Comparison of ENCODE assay signal across 1 cellular context in the genomic region with DNA sequence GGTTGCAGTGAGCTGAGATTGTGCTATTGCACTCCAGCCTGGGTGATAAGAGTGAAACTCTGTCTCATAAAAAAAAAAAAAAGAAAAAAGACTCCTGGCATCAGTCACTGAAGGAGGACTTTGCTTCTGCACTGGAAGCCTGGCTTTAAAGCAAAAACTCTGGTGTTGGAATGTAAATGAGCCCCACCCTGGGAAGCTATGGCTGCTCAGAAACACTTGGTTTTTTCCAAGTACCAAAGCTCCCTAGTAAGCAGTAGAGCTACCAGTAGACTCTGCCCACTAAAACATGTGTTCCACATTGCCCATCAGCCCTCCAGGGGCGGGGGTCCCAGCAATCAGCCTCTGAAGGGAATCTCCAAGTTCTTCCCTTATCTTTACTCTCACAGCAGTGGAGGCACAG.
TF ChIP-seq lines count a peak whose summit lies in the region.

No MANE protein-coding gene starts in this region.

TF ChIP-seq in GM23338, 12 proteins besides CTCF, POLR2A, EP300 and RAD21 (continued from another document):
- TF ChIP-seq, protein P1, sequence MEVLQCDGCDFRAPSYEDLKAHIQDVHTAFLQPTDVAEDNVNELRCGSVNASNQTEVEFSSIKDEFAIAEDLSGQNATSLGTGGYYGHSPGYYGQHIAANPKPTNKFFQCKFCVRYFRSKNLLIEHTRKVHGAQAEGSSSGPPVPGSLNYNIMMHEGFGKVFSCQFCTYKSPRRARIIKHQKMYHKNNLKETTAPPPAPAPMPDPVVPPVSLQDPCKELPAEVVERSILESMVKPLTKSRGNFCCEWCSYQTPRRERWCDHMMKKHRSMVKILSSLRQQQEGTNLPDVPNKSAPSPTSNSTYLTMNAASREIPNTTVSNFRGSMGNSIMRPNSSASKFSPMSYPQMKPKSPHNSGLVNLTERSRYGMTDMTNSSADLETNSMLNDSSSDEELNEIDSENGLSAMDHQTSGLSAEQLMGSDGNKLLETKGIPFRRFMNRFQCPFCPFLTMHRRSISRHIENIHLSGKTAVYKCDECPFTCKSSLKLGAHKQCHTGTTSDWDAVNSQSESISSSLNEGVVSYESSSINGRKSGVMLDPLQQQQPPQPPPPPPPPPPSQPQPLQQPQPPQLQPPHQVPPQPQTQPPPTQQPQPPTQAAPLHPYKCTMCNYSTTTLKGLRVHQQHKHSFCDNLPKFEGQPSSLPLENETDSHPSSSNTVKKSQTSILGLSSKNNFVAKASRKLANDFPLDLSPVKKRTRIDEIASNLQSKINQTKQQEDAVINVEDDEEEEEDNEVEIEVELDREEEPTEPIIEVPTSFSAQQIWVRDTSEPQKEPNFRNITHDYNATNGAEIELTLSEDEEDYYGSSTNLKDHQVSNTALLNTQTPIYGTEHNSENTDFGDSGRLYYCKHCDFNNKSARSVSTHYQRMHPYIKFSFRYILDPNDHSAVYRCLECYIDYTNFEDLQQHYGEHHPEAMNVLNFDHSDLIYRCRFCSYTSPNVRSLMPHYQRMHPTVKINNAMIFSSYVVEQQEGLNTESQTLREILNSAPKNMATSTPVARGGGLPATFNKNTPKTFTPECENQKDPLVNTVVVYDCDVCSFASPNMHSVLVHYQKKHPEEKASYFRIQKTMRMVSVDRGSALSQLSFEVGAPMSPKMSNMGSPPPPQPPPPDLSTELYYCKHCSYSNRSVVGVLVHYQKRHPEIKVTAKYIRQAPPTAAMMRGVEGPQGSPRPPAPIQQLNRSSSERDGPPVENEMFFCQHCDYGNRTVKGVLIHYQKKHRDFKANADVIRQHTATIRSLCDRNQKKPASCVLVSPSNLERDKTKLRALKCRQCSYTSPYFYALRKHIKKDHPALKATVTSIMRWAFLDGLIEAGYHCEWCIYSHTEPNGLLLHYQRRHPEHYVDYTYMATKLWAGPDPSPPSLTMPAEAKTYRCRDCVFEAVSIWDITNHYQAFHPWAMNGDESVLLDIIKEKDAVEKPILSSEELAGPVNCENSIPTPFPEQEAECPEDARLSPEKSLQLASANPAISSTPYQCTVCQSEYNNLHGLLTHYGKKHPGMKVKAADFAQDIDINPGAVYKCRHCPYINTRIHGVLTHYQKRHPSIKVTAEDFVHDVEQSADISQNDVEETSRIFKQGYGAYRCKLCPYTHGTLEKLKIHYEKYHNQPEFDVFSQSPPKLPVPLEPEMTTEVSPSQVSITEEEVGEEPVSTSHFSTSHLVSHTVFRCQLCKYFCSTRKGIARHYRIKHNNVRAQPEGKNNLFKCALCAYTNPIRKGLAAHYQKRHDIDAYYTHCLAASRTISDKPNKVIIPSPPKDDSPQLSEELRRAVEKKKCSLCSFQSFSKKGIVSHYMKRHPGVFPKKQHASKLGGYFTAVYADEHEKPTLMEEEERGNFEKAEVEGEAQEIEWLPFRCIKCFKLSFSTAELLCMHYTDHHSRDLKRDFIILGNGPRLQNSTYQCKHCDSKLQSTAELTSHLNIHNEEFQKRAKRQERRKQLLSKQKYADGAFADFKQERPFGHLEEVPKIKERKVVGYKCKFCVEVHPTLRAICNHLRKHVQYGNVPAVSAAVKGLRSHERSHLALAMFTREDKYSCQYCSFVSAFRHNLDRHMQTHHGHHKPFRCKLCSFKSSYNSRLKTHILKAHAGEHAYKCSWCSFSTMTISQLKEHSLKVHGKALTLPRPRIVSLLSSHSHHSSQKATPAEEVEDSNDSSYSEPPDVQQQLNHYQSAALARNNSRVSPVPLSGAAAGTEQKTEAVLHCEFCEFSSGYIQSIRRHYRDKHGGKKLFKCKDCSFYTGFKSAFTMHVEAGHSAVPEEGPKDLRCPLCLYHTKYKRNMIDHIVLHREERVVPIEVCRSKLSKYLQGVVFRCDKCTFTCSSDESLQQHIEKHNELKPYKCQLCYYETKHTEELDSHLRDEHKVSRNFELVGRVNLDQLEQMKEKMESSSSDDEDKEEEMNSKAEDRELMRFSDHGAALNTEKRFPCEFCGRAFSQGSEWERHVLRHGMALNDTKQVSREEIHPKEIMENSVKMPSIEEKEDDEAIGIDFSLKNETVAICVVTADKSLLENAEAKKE (CRISPR knock-in tag; IDR thresholded peaks at IDR 0.05) = no peak
- TF ChIP-seq NANOG (IDR thresholded peaks at IDR 0.05; ENCODE audit: borderline replicate concordance) (no peak), ZNF331 (CRISPR knock-in tag; IDR thresholded peaks at IDR 0.05; ENCODE audit: low read depth) (no peak), POLR2AphosphoS5 (IDR thresholded peaks at IDR 0.05; ENCODE audit: low read depth) (no peak), EZH2 (IDR thresholded peaks at IDR 0.05; ENCODE audit: low read depth, unreplicated experiment) (no peak), ZNF114 (CRISPR knock-in tag; IDR thresholded peaks at IDR 0.05) (no peak), JUNB (IDR thresholded peaks at IDR 0.05; ENCODE audit: unreplicated experiment) (no peak), CREB1 (CRISPR knock-in tag; IDR thresholded peaks at IDR 0.05; ENCODE audit: low read depth) (no peak)
